In genomic region chr12:53224268-53224896, GRCh38 we compare ENCODE assay signal across 8 cellular contexts. TPM values are rescaled to one million over a fixed set of nuclear protein-coding genes. Genes with fewer than 3 reads are reported as not detected.
DNase-seq lines count a peak whose midpoint lies in the region; ATAC-seq, FAIRE-seq and TF ChIP-seq lines count a peak whose summit lies in the region.

No MANE protein-coding gene starts in this region.

- peak overlapping the region; percentile 87 for H3K27ac Mint-ChIP-seq in activated naive CD8-positive, alpha-beta T cell treated with anti-CD3 and anti-CD28 coated beads, Interleukin-2, amount 10 ng/mL, durations not matched to agents 7 days and 5 days

- FAIRE-seq in urothelium cell line (lab: Jason Lieb, UNC) (no peak), H54 (lab: Jason Lieb, UNC) (no peak)

- peaks cover 9% of the 10 kb centered on the region for H3K36me3 Mint-ChIP-seq in activated naive CD8-positive, alpha-beta T cell treated with anti-CD3 and anti-CD28 coated beads, Interleukin-2, amount 10 ng/mL, durations not matched to agents 7 days and 5 days

- H3K4me3 ChIP-seq in heart left ventricle = no peak overlapping the region

- no peaks in the 10 kb centered on the region for H3K9me3 ChIP-seq in heart left ventricle

- peak in 2 of 12 donors; percentile 7 to 16 for TF ChIP-seq CTCF in heart left ventricle (IDR thresholded peaks at IDR 0.05)

- H3K9me3 Mint-ChIP-seq in activated naive CD8-positive, alpha-beta T cell treated with anti-CD3 and anti-CD28 coated beads, Interleukin-2, amount 10 ng/mL, durations not matched to agents 7 days and 5 days = no peaks in the 10 kb centered on the region

- intact Hi-C loops in heart left ventricle (cut with DNase I) (loop anchor here in 1 of 10 donors (5.0 kb wide), 1 partner anchor 43 kb away; the partner anchor contains the start of gene ESPL1), cardiac septum (cut with DNase I) (no loop called here)

- H3K4me3 Mint-ChIP-seq in activated naive CD8-positive, alpha-beta T cell treated with anti-CD3 and anti-CD28 coated beads, Interleukin-2, amount 10 ng/mL, durations not matched to agents 7 days and 5 days = peak overlapping the region; percentile 68

- no peak for TF ChIP-seq POLR2A in heart left ventricle (IDR thresholded peaks at IDR 0.05)
- TF ChIP-seq POLR2A in H54 (IDR thresholded peaks at IDR 0.05; ENCODE audit: low read depth, low read length) = no peak

- peaks cover 49% of the 10 kb centered on the region for H3K4me1 Mint-ChIP-seq in activated naive CD8-positive, alpha-beta T cell treated with anti-CD3 and anti-CD28 coated beads, Interleukin-2, amount 10 ng/mL, durations not matched to agents 7 days and 5 days

- no peaks in the 10 kb centered on the region for H3K27me3 ChIP-seq in heart left ventricle

- WGBS in heart left ventricle, 4 donors = 65 to 76% (median 69%) methylated on average over 6 of the region's 6 CpGs

- DNase-seq in heart left ventricle (no peak), cardiac septum (ENCODE audit: low spot score) (no peak), islet precursor cell (peak; percentile 95), urothelium cell line (ENCODE audit: low spot score) (peak; percentile 52), Kasumi-1 (lab: John Stamatoyannopoulos, UW) (no peak), H54 (ENCODE audit: insufficient read length, low spot score) (no peak)
- no peak for DNase-seq in activated naive CD8-positive, alpha-beta T cell treated with anti-CD3 and anti-CD28 coated beads, Interleukin-2, amount 10 ng/mL, durations not matched to agents 7 days and 5 days

- ATAC-seq in heart left ventricle = no peak
- ATAC-seq in activated naive CD8-positive, alpha-beta T cell treated with anti-CD3 and anti-CD28 coated beads, Interleukin-2, amount 10 ng/mL, durations not matched to agents 7 days and 5 days (ENCODE audit: low read depth) = no peak
- no peak for ATAC-seq in HG03469 (IDR thresholded peaks at IDR 0.05; ENCODE audit: unreplicated experiment)

- H3K27ac ChIP-seq in heart left ventricle = peak overlapping the region in 9 of 12 donors; percentile 46 to 100 (median 100)

- peaks cover 0 to 5% (median 0%) of the 10 kb centered on the region in 9 donors for H3K36me3 ChIP-seq in heart left ventricle

- H3K27me3 Mint-ChIP-seq in activated naive CD8-positive, alpha-beta T cell treated with anti-CD3 and anti-CD28 coated beads, Interleukin-2, amount 10 ng/mL, durations not matched to agents 7 days and 5 days = no peaks in the 10 kb centered on the region

- POLR2A ChIA-PET in activated naive CD8-positive, alpha-beta T cell treated with anti-CD3 and anti-CD28 coated beads, Interleukin-2, amount 10 ng/mL, durations not matched to agents 7 days and 5 days (lab: Charles Lee) = interaction anchor here (1.2 to 1.3 kb wide), 2 partner anchors 11 to 43 kb away, joined by 3 read pairs; no protein-coding TSS in a partner anchor

- peaks cover 0 to 47% (median 34%) of the 10 kb centered on the region in 12 donors for H3K4me1 ChIP-seq in heart left ventricle

RNA-seq across cellular contexts. Expression of gene RARG, which starts 7.6 kb away (rescaled TPM):
- total RNA-seq in heart left ventricle = 10 to 100 TPM in 7 of 9 donors, 1 to 10 TPM in 2; 6.4 to 22.5 (median 16.0) TPM
- 10 to 100 TPM in 1 of 2 donors, 1 to 10 TPM in 1; 7.4 to 10.2 TPM for polyA plus RNA-seq in heart left ventricle
- 21.2 TPM for total RNA-seq in cardiac septum
- 10 to 100 TPM; 38.1 to 40.3 TPM for total RNA-seq in activated naive CD8-positive, alpha-beta T cell treated with anti-CD3 and anti-CD28 coated beads, Interleukin-2, amount 10 ng/mL, durations not matched to agents 7 days and 5 days

RNA-seq across cellular contexts. Expression of gene ITGB7, which starts 17.3 kb away (rescaled TPM):
- total RNA-seq in heart left ventricle = 10 to 100 TPM in 1 of 9 donors, 1 to 10 TPM in 5, under 1 TPM in 3; 0.12 to 11.6 (median 1.4) TPM
- polyA plus RNA-seq in heart left ventricle = under 1 TPM; 0.50 to 0.75 TPM
- 1.4 TPM for total RNA-seq in cardiac septum
- total RNA-seq in activated naive CD8-positive, alpha-beta T cell treated with anti-CD3 and anti-CD28 coated beads, Interleukin-2, amount 10 ng/mL, durations not matched to agents 7 days and 5 days = 100 to 1,000 TPM; 415 to 420 TPM

RNA-seq across cellular contexts. Expression of gene CSAD, which starts 43.7 kb away (rescaled TPM):
- total RNA-seq in heart left ventricle = 10 to 100 TPM in 4 of 9 donors, 1 to 10 TPM in 5; 4.3 to 14.8 (median 8.2) TPM
- polyA plus RNA-seq in heart left ventricle = 10 to 100 TPM in 1 of 2 donors, 1 to 10 TPM in 1; 4.6 to 26.5 TPM
- total RNA-seq in cardiac septum = 16.5 TPM
- total RNA-seq in activated naive CD8-positive, alpha-beta T cell treated with anti-CD3 and anti-CD28 coated beads, Interleukin-2, amount 10 ng/mL, durations not matched to agents 7 days and 5 days = 10 to 100 TPM; 28.1 to 38.3 TPM

RNA-seq across cellular contexts. Expression of gene ESPL1, which starts 43.7 kb away (rescaled TPM):
- total RNA-seq in heart left ventricle (1 to 10 TPM in 2 of 9 donors, under 1 TPM in 7; 0.06 to 6.1 (median 0.43) TPM), cardiac septum (0.16 TPM)
- polyA plus RNA-seq in heart left ventricle = under 1 TPM; 0.15 to 0.18 TPM
- 10 to 100 TPM; 90.5 to 91.0 TPM for total RNA-seq in activated naive CD8-positive, alpha-beta T cell treated with anti-CD3 and anti-CD28 coated beads, Interleukin-2, amount 10 ng/mL, durations not matched to agents 7 days and 5 days

RNA-seq across cellular contexts. Expression of gene ZNF740, which starts 43.9 kb away (rescaled TPM):
- total RNA-seq in heart left ventricle = 10 to 100 TPM in 7 of 9 donors, 1 to 10 TPM in 2; 4.8 to 27.4 (median 18.7) TPM
- polyA plus RNA-seq in heart left ventricle = 1 to 10 TPM; 6.1 to 6.7 TPM
- 19.2 TPM for total RNA-seq in cardiac septum
- 10 to 100 TPM; 53.6 to 60.2 TPM for total RNA-seq in activated naive CD8-positive, alpha-beta T cell treated with anti-CD3 and anti-CD28 coated beads, Interleukin-2, amount 10 ng/mL, durations not matched to agents 7 days and 5 days

Comparison
In these comparisons a context has a peak if more than half of its experiments do, and no peak if none do; other contexts are left out.
1. DNase-seq: peak in islet precursor cell (single experiment) and urothelium cell line (single experiment); none in heart left ventricle (0 of 5), cardiac septum (single experiment), activated naive CD8-positive, alpha-beta T cell treated with anti-CD3 and anti-CD28 coated beads, Interleukin-2, amount 10 ng/mL, durations not matched to agents 7 days and 5 days (single experiment), Kasumi-1 (0 of 2) and H54 (single experiment).
2. RNA of gene ITGB7, which starts 17.3 kb away (total RNA-seq): 415 to 420 TPM in activated naive CD8-positive, alpha-beta T cell treated with anti-CD3 and anti-CD28 coated beads, Interleukin-2, amount 10 ng/mL, durations not matched to agents 7 days and 5 days; 1.4 TPM in cardiac septum (single experiment) and 0.12 to 11.6 TPM in heart left ventricle; every median in the first group is over 10 times any median in the second.